In genomic region chr2:106280224-106280623, GRCh38 we compare ENCODE assay signal across 25 cellular contexts.
"Had no signal": no experiment of that assay in that cellular context is flagged by ENCODE, and none has a peak within 500 bp of the region (broad histone marks: within the 10 kb centered on the region; RNA-seq: fewer than 3 reads in every experiment).

No MANE protein-coding gene starts in this region.

- H3K4me3 ChIP-seq: dorsolateral prefrontal cortex, esophagus squamous epithelium, prostate gland, right atrium auricular region, sigmoid colon, stomach, tibial artery, upper lobe of left lung had no signal

- H3K9me3 ChIP-seq: esophagus squamous epithelium, prostate gland, right atrium auricular region, sigmoid colon, stomach, tibial artery, upper lobe of left lung had no signal

- H3K36me3 Mint-ChIP-seq: immature natural killer cell; naive thymus-derived CD4-positive, alpha-beta T cell; stimulated activated effector memory CD8-positive, alpha-beta T cell treated with anti-CD3 and anti-CD28 coated beads, Interleukin-12 subunit alpha, Interleukin-12 subunit beta, amount 100 ng/mL, for 72 hours had no signal

- ATAC-seq: left colon; naive thymus-derived CD4-positive, alpha-beta T cell; stimulated activated effector memory CD8-positive, alpha-beta T cell treated with anti-CD3 and anti-CD28 coated beads, Interleukin-12 subunit alpha, Interleukin-12 subunit beta, amount 100 ng/mL, for 72 hours had no signal

- H3K27me3 ChIP-seq: right atrium auricular region, sigmoid colon, upper lobe of left lung had no signal

- FAIRE-seq: endothelial cell of umbilical vein, frontal cortex, urothelium cell line had no signal

- H3K4me3 Mint-ChIP-seq: naive thymus-derived CD4-positive, alpha-beta T cell; stimulated activated effector memory CD8-positive, alpha-beta T cell treated with anti-CD3 and anti-CD28 coated beads, Interleukin-12 subunit alpha, Interleukin-12 subunit beta, amount 100 ng/mL, for 72 hours had no signal

- H3K4me1 Mint-ChIP-seq: stimulated activated effector memory CD8-positive, alpha-beta T cell treated with anti-CD3 and anti-CD28 coated beads, Interleukin-12 subunit alpha, Interleukin-12 subunit beta, amount 100 ng/mL, for 72 hours had no signal

- H3K36me3 ChIP-seq: esophagus squamous epithelium, prostate gland, right atrium auricular region, sigmoid colon, stomach, tibial artery, upper lobe of left lung had no signal

- DNase-seq: cerebellar nuclear complex; dorsolateral prefrontal cortex; effector CD4-positive, alpha-beta T cell; esophagus squamous epithelium; immature natural killer cell; islet precursor cell; kidney glomerular epithelial cell; left colon; mesenchymal stem cell; midbrain; naive thymus-derived CD4-positive, alpha-beta T cell; sigmoid colon; stimulated activated CD4-positive, alpha-beta T cell treated with anti-CD3 and anti-CD28 coated beads, Interleukin-2, amount 100 ng/mL, for 24 hours; stimulated activated CD4-positive, alpha-beta T cell treated with anti-CD3 and anti-CD28 coated beads, Interleukin-4, amount 100 ng/mL, for 24 hours; stimulated activated naive CD4-positive, alpha-beta T cell treated with Interleukin-2 at 50 U/mL for 16 hours; stomach; tibial artery; upper lobe of left lung had no signal

- H3K27ac ChIP-seq: dorsolateral prefrontal cortex, esophagus squamous epithelium, parathyroid adenoma, prostate gland, right atrium auricular region, sigmoid colon, stomach, tibial artery, upper lobe of left lung had no signal

- H3K79me2 ChIP-seq: parathyroid adenoma had no signal

- H3K4me1 ChIP-seq: esophagus squamous epithelium, parathyroid adenoma, prostate gland, right atrium auricular region, tibial artery had no signal

- H3K9me3 Mint-ChIP-seq: immature natural killer cell; naive thymus-derived CD4-positive, alpha-beta T cell; stimulated activated effector memory CD8-positive, alpha-beta T cell treated with anti-CD3 and anti-CD28 coated beads, Interleukin-12 subunit alpha, Interleukin-12 subunit beta, amount 100 ng/mL, for 72 hours had no signal

- H3K27ac Mint-ChIP-seq: naive thymus-derived CD4-positive, alpha-beta T cell; stimulated activated effector memory CD8-positive, alpha-beta T cell treated with anti-CD3 and anti-CD28 coated beads, Interleukin-12 subunit alpha, Interleukin-12 subunit beta, amount 100 ng/mL, for 72 hours had no signal

- H3K9ac ChIP-seq: parathyroid adenoma had no signal

- H2AFZ ChIP-seq: parathyroid adenoma had no signal
